In the genomic region with DNA sequence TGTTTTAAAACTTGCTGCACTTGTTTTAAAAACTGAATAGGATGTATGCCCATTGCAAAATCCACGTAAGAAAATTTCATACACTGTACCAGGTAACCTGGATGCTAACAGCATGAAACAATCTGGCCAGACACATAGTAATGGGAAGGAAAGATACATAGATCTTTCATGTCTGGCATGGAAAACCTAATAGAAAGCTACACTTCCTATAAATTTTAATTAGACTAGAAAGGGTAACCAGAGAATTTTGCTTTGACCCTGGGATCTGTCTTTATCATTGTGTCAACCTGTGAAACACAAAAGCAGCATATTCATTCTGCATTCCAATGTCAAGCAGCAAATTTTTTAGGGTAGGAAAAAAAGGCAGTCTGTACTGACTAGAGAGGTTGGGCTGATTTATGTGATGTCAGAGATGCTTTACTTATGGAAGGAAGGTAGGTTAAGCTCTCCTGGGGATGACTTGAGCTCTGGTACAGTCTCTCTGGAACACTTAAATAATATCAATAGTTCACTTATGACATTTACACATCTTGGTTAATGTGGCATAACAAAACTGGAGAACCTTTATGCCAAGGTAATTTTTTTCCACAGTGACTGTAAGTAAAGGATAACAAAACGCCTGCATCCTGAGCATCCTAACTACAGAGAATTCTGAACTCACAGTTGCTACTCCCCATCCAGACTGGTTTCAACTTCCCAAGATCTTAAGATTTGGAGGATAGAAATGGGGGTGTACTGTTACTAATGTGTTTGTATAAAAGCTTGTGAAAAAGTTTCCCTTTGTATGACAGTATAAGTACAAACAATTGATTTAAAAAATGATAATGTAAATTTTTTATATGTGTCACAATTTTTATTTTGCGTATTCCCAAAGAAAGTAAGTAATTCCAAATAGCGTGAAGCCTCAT, we compare ENCODE assay signal across 1 cellular context.
TF ChIP-seq lines count a peak whose summit lies in the region.

No MANE protein-coding gene starts in this region.

TF ChIP-seq in GM23338, 12 proteins besides CTCF, POLR2A, EP300 and RAD21 (continued from another document):
- TF ChIP-seq, protein P1, sequence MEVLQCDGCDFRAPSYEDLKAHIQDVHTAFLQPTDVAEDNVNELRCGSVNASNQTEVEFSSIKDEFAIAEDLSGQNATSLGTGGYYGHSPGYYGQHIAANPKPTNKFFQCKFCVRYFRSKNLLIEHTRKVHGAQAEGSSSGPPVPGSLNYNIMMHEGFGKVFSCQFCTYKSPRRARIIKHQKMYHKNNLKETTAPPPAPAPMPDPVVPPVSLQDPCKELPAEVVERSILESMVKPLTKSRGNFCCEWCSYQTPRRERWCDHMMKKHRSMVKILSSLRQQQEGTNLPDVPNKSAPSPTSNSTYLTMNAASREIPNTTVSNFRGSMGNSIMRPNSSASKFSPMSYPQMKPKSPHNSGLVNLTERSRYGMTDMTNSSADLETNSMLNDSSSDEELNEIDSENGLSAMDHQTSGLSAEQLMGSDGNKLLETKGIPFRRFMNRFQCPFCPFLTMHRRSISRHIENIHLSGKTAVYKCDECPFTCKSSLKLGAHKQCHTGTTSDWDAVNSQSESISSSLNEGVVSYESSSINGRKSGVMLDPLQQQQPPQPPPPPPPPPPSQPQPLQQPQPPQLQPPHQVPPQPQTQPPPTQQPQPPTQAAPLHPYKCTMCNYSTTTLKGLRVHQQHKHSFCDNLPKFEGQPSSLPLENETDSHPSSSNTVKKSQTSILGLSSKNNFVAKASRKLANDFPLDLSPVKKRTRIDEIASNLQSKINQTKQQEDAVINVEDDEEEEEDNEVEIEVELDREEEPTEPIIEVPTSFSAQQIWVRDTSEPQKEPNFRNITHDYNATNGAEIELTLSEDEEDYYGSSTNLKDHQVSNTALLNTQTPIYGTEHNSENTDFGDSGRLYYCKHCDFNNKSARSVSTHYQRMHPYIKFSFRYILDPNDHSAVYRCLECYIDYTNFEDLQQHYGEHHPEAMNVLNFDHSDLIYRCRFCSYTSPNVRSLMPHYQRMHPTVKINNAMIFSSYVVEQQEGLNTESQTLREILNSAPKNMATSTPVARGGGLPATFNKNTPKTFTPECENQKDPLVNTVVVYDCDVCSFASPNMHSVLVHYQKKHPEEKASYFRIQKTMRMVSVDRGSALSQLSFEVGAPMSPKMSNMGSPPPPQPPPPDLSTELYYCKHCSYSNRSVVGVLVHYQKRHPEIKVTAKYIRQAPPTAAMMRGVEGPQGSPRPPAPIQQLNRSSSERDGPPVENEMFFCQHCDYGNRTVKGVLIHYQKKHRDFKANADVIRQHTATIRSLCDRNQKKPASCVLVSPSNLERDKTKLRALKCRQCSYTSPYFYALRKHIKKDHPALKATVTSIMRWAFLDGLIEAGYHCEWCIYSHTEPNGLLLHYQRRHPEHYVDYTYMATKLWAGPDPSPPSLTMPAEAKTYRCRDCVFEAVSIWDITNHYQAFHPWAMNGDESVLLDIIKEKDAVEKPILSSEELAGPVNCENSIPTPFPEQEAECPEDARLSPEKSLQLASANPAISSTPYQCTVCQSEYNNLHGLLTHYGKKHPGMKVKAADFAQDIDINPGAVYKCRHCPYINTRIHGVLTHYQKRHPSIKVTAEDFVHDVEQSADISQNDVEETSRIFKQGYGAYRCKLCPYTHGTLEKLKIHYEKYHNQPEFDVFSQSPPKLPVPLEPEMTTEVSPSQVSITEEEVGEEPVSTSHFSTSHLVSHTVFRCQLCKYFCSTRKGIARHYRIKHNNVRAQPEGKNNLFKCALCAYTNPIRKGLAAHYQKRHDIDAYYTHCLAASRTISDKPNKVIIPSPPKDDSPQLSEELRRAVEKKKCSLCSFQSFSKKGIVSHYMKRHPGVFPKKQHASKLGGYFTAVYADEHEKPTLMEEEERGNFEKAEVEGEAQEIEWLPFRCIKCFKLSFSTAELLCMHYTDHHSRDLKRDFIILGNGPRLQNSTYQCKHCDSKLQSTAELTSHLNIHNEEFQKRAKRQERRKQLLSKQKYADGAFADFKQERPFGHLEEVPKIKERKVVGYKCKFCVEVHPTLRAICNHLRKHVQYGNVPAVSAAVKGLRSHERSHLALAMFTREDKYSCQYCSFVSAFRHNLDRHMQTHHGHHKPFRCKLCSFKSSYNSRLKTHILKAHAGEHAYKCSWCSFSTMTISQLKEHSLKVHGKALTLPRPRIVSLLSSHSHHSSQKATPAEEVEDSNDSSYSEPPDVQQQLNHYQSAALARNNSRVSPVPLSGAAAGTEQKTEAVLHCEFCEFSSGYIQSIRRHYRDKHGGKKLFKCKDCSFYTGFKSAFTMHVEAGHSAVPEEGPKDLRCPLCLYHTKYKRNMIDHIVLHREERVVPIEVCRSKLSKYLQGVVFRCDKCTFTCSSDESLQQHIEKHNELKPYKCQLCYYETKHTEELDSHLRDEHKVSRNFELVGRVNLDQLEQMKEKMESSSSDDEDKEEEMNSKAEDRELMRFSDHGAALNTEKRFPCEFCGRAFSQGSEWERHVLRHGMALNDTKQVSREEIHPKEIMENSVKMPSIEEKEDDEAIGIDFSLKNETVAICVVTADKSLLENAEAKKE (CRISPR knock-in tag; IDR thresholded peaks at IDR 0.05) = no peak
